ENCODE assay signal across 1 cellular context in genomic region chr1:34983700-34984355, GRCh38.
TF ChIP-seq lines count a peak whose summit lies in the region.

No MANE protein-coding gene starts in this region.

TF ChIP-seq in IMR-90, 13 proteins besides CTCF, POLR2A, EP300 and RAD21 (continued from another document):
- TF ChIP-seq ELK1 (IDR thresholded peaks at IDR 0.05; ENCODE audit: borderline replicate concordance, low read depth, low read length) (no peak), MAFK (IDR thresholded peaks at IDR 0.05; ENCODE audit: low read depth, low read length) (no peak)
